8 cellular contexts compared by ENCODE assay signal in genomic region chr7:46590918-46591905, GRCh38.
DNase-seq lines count a peak whose midpoint lies in the region; FAIRE-seq and TF ChIP-seq lines count a peak whose summit lies in the region.
"Not testable (repeated sequence)": the region's sequence is repeated elsewhere in the genome, so short reads cannot be mapped to it uniquely, and the experiment has no call there.

No MANE protein-coding gene starts in this region.

- FAIRE-seq in RCC 7860 (lab: Jason Lieb, UNC); small intestine (lab: Jason Lieb, UNC): not testable (repeated sequence)

- not testable (repeated sequence) for H3K27me3 ChIP-seq in mucosa of rectum (ENCODE audit: control insufficient read depth in 2 of 2, insufficient read depth in 2 of 2, low read length in 2 of 2); small intestine (ENCODE audit: control insufficient read depth in 2 of 2, insufficient read depth in 2 of 2, low read length in 2 of 2)

- not testable (repeated sequence) for H3K36me3 ChIP-seq in HEK293 (ENCODE audit: control insufficient read depth in 2 of 2, insufficient read depth in 1 of 2, low read length in 2 of 2); mucosa of rectum (ENCODE audit: control insufficient read depth in 2 of 2, insufficient read depth in 2 of 2, low read length in 2 of 2); small intestine (ENCODE audit: control insufficient read depth in 2 of 2, insufficient read depth in 2 of 2, low read length in 2 of 2)

- not testable (repeated sequence) for H3K9ac ChIP-seq in mucosa of rectum (ENCODE audit: low read depth in 1 of 2, low read length in 2 of 2)

- not testable (repeated sequence) for H3K4me1 ChIP-seq in HEK293 (ENCODE audit: control insufficient read depth, insufficient read depth, low read length); small intestine (ENCODE audit: control insufficient read depth in 2 of 2, insufficient read depth in 1 of 2, low read depth in 1 of 2, low read length in 1 of 2)
- peaks cover 6 to 13% of the 10 kb centered on the region in 2 donors for H3K4me1 ChIP-seq in mucosa of rectum (ENCODE audit: control insufficient read depth in 2 of 2, insufficient read depth in 2 of 2, low read length in 2 of 2)

- 31 to 63% (median 45%) methylated on average over 10 of the region's 10 CpGs for WGBS in small intestine, 3 donors

- not testable (repeated sequence) for TF ChIP-seq CTCF in HEK293 (tag by site-specific recombination; IDR thresholded peaks at IDR 0.05)

- not testable (repeated sequence) for H3K9me3 ChIP-seq in HEK293 (ENCODE audit: control insufficient read depth, insufficient read depth, low read depth, low read length); mucosa of rectum (ENCODE audit: control insufficient read depth in 2 of 2, low read length in 2 of 2); small intestine (ENCODE audit: control insufficient read depth, low read depth)

- CTCF ChIA-PET in HEK293 (lab: Yijun Ruan, JAX): interaction anchor here (0.6 kb wide), 1 partner anchor 222 kb away, joined by 5 read pairs; no protein-coding TSS in a partner anchor

- H3K27ac ChIP-seq in HEK293 (ENCODE audit: extremely low read depth, low read depth, low read length): not testable (repeated sequence)
- H3K27ac ChIP-seq in mucosa of rectum (ENCODE audit: low read depth in 2 of 2, low read length in 2 of 2): peak overlapping the region; percentile 43 to 68
- peak overlapping the region in 1 of 2 donors; percentile 58 for H3K27ac ChIP-seq in small intestine (ENCODE audit: low read depth in 1 of 2, low read length in 1 of 2)

- DNase-seq in DMS153 (lab: John Stamatoyannopoulos, UW) (peak; percentile 53), NCI-H1105 (lab: John Stamatoyannopoulos, UW) (peak; percentile 16), RCC 7860 (ENCODE audit: low spot score) (peak; percentile 52), astrocyte of the hippocampus (ENCODE audit: low read depth, low spot score) (peak; percentile 25), glomerular visceral epithelial cell (ENCODE audit: extremely low spot score) (peak; percentile 18), small intestine (peak; percentile 87)

- POLR2A ChIA-PET in HEK293 (lab: Yijun Ruan, JAX): not testable (repeated sequence)

- not testable (repeated sequence) for H3K4me3 ChIP-seq in HEK293 (ENCODE audit: low read depth, low read length); small intestine (ENCODE audit: low read depth in 1 of 2, low read length in 2 of 2)
- H3K4me3 ChIP-seq in mucosa of rectum (ENCODE audit: low read length in 2 of 2): peak overlapping the region in 1 of 2 donors; percentile 13

TF ChIP-seq in HEK293, 187 proteins besides CTCF, POLR2A, EP300 and RAD21:
- TF ChIP-seq ZNF692 (tag by site-specific recombination; IDR thresholded peaks at IDR 0.05) (0 out of 2 replicates have a peak, but pooled peaks have one; percentile 34), ZFHX2 (tag by site-specific recombination; conservative IDR thresholded peaks at IDR 0.05) (peak; percentile 17; the same call in 1 of the 2 replicates), ZSCAN16 (tag by site-specific recombination; IDR thresholded peaks at IDR 0.05) (peak; percentile 52; the same call in 1 of the 2 replicates), EGR2 (tag by site-specific recombination; IDR thresholded peaks at IDR 0.05; ENCODE audit: low read depth) (0 out of 2 replicates have a peak, but pooled peaks have one; percentile 36)

Comparison
In these comparisons a context has a peak if more than half of its experiments do, and no peak if none do; other contexts are left out.
1. DNase-seq: peak in every context shown above with its lines; median percentile 87 in small intestine; 53 in DMS153; 52 in RCC 7860; 25 in astrocyte of the hippocampus; 18 in glomerular visceral epithelial cell; 16 in NCI-H1105.